Comparison of ENCODE assay signal across 18 cellular contexts in genomic region chr7:127959770-127960169, GRCh38.
DNase-seq lines count a peak whose midpoint lies in the region; ATAC-seq and TF ChIP-seq lines count a peak whose summit lies in the region.
"Had no signal": no experiment of that assay in that cellular context is flagged by ENCODE, and none has a peak within 500 bp of the region (broad histone marks: within the 10 kb centered on the region; RNA-seq: fewer than 3 reads in every experiment).

No MANE protein-coding gene starts in this region.

- TF ChIP-seq CTCF in GM12865 (IDR thresholded peaks at IDR 0.05; ENCODE audit: insufficient read depth, low read depth, low read length, missing control alignments), result no peak

- DNase-seq in GM12865 (ENCODE audit: low read depth), result peak; percentile 45
- peak; percentile 7 for DNase-seq in MV-4-11 (lab: John Stamatoyannopoulos, UW)
- no peak for DNase-seq in HEK293T (ENCODE audit: extremely low spot score)
- no peak for DNase-seq in cortex of kidney (lab: John Stamatoyannopoulos, UW)
- DNase-seq: GDM1; hypothalamus; left ventricle myocardium inferior; NCI-H1105; NCI-H524 treated with DMSO at 0.1 percent for 48 hours; psoas muscle; stimulated activated CD4-positive, alpha-beta T cell treated with anti-CD3 and anti-CD28 coated beads, Interleukin-15, amount 100 ng/mL, for 24 hours; thyroid gland had no signal

- no peak overlapping the region for H3K4me3 ChIP-seq in GM12865 (ENCODE audit: low read depth, low read length)
- H3K4me3 ChIP-seq: ascending aorta, coronary artery, left ventricle myocardium inferior, psoas muscle, thyroid gland had no signal

- CTCF ChIA-PET in HEK293T (lab: Yijun Ruan, JAX), result no interaction called here

- POLR2A ChIA-PET in HEK293T (lab: Yijun Ruan, JAX), result no interaction called here

- ATAC-seq in GM19023 (IDR thresholded peaks at IDR 0.05; ENCODE audit: unreplicated experiment) (peak; percentile 62), HG02759 (IDR thresholded peaks at IDR 0.05; ENCODE audit: unreplicated experiment) (peak; percentile 73), GM21576 (IDR thresholded peaks at IDR 0.05; ENCODE audit: unreplicated experiment) (no peak), SK-N-SH treated with all-trans-retinoic acid at 6 μM for 48 hours (no peak)
- ATAC-seq: psoas muscle had no signal

TF ChIP-seq in HEK293T, 16 proteins besides CTCF, POLR2A, EP300 and RAD21:
- TF ChIP-seq HDGF (IDR thresholded peaks at IDR 0.05; ENCODE audit: borderline replicate concordance) (no peak), LEF1 (IDR thresholded peaks at IDR 0.05; ENCODE audit: borderline replicate concordance) (no peak)

TF ChIP-seq in SK-N-SH treated with all-trans-retinoic acid at 6 μM for 48 hours, 23 proteins besides CTCF, POLR2A, EP300 and RAD21:
- TF ChIP-seq SNAI2 (CRISPR knock-in tag; IDR thresholded peaks at IDR 0.05) (no peak), ZFP30 (CRISPR knock-in tag; IDR thresholded peaks at IDR 0.05) (no peak), ZC3H10 (CRISPR knock-in tag; IDR thresholded peaks at IDR 0.05) (no peak), PATZ1 (CRISPR knock-in tag; IDR thresholded peaks at IDR 0.05; ENCODE audit: borderline replicate concordance) (no peak), OSR1 (CRISPR knock-in tag; IDR thresholded peaks at IDR 0.05) (no peak), ZNF565 (CRISPR knock-in tag; conservative IDR thresholded peaks at IDR 0.05; ENCODE audit: low read depth) (no peak), ZNF70 (CRISPR knock-in tag; IDR thresholded peaks at IDR 0.05) (no peak)

Comparison
In these comparisons a context has a peak if more than half of its experiments do, and no peak if none do; other contexts are left out.
1. DNase-seq: peak in GM12865 (single experiment) and MV-4-11 (single experiment); none in HEK293T (single experiment) and cortex of kidney (single experiment).
2. ATAC-seq: peak in GM19023 (single experiment) and HG02759 (single experiment); none in GM21576 (single experiment) and SK-N-SH treated with all-trans-retinoic acid at 6 μM for 48 hours (single experiment).